ENCODE assay signal across 8 cellular contexts in genomic region chr1:45303582-45304310, GRCh38.
DNase-seq lines count a peak whose midpoint lies in the region; TF ChIP-seq lines count a peak whose summit lies in the region.

No MANE protein-coding gene starts in this region.

- in situ Hi-C loops in HAP-1 (cut with MboI; ENCODE audit: low sequenced_read_pairs) = loop anchor here (5.0 to 25.0 kb wide), 3 partner anchors 291 to 591 kb away; partner anchors contain the start of genes HECTD3 and UROD

- H3K9me2 ChIP-seq in MM.1S (replicated peaks; ENCODE audit: insufficient read depth, low read length) = no peaks in the 10 kb centered on the region

- no peaks in the 10 kb centered on the region for H3F3A ChIP-seq in MM.1S (ENCODE audit: insufficient read depth, low read length)

- TF ChIP-seq CTCF in MM.1S (IDR thresholded peaks at IDR 0.05; ENCODE audit: low read length) = peak; percentile 83

- H4K20me1 ChIP-seq in MM.1S (ENCODE audit: insufficient read depth, low read length) = no peaks in the 10 kb centered on the region

- peak overlapping the region; percentile 89 for H3K9ac ChIP-seq in MM.1S (ENCODE audit: low read length)

- DNase-seq in GF-D8 (lab: John Stamatoyannopoulos, UW) (peak; percentile 88), HAP-1 (ENCODE audit: low spot score in 2 of 2) (peak; percentile 90 to 99), MM.1S (peak; percentile 97), SHP77 treated with DMSO at 0.1 percent for 48 hours (lab: John Stamatoyannopoulos, UW) (peak; percentile 79), foreskin melanocyte (peak; percentile 91), stromal cell of bone marrow (ENCODE audit: low read depth) (peak; percentile 96)
- peak; percentile 97 for DNase-seq in activated gamma-delta T cell treated with anti-CD3 and anti-CD28 coated beads, Interleukin-2, amount 50 U/mL, for 16 hours (ENCODE audit: low read depth)

- H3K9me3 ChIP-seq in HAP-1 = no peaks in the 10 kb centered on the region
- H3K9me3 ChIP-seq in MM.1S (replicated peaks; ENCODE audit: insufficient read depth, low read length) = no peaks in the 10 kb centered on the region
- H3K9me3 ChIP-seq in neuron (ENCODE audit: low read length) = no peaks in the 10 kb centered on the region

- H3K27me3 ChIP-seq in HAP-1 (ENCODE audit: low read depth) = no peaks in the 10 kb centered on the region
- H3K27me3 ChIP-seq in MM.1S (replicated peaks; ENCODE audit: insufficient read depth, low read length) = no peaks in the 10 kb centered on the region
- H3K27me3 ChIP-seq in neuron (ENCODE audit: insufficient read depth, low read length) = no peaks in the 10 kb centered on the region

- peak overlapping the region; percentile 88 for H3K4me2 ChIP-seq in MM.1S (ENCODE audit: low read depth, low read length)

- peak overlapping the region; percentile 80 for H3K27ac ChIP-seq in MM.1S (ENCODE audit: low read length)

- H3K79me2 ChIP-seq in MM.1S (ENCODE audit: low read length) = no peaks in the 10 kb centered on the region

- H3K4me3 ChIP-seq in HAP-1 (peak overlapping the region; percentile 70), MM.1S (ENCODE audit: low read length) (peak overlapping the region; percentile 70), neuron (ENCODE audit: low read length) (peak overlapping the region; percentile 86)

- no peaks in the 10 kb centered on the region for H3K36me3 ChIP-seq in HAP-1 (replicated peaks)
- H3K36me3 ChIP-seq in MM.1S (replicated peaks; ENCODE audit: insufficient read depth, low read length) = no peaks in the 10 kb centered on the region
- no peaks in the 10 kb centered on the region for H3K36me3 ChIP-seq in neuron (ENCODE audit: insufficient read depth, low read length)

- peaks cover 17% of the 10 kb centered on the region for H3K4me1 ChIP-seq in HAP-1
- peaks cover 5% of the 10 kb centered on the region; the same call in 1 of the 2 replicates for H3K4me1 ChIP-seq in MM.1S (ENCODE audit: low read length)
- H3K4me1 ChIP-seq in neuron (ENCODE audit: insufficient read depth, low read length) = peaks cover 15% of the 10 kb centered on the region

- H2AFZ ChIP-seq in MM.1S (ENCODE audit: low read length) (peak overlapping the region; percentile 88), neuron (ENCODE audit: low read depth, low read length) (peak overlapping the region; percentile 43)

Comparison
In these comparisons a context has a peak if more than half of its experiments do, and no peak if none do; other contexts are left out.
1. Peak in every context shown above with its lines: DNase-seq, H3K4me3 ChIP-seq and H3K27ac ChIP-seq.